8 cellular contexts compared by ENCODE assay signal in genomic region chr10:88583584-88583957, GRCh38. TPM values are rescaled to one million over a fixed set of nuclear protein-coding genes. Genes with fewer than 3 reads are reported as not detected.
A peak's percentile ranks its signal among the peaks of the same experiment; 100 is the strongest.
DNase-seq lines count a peak whose midpoint lies in the region; ATAC-seq and TF ChIP-seq lines count a peak whose summit lies in the region.

No MANE protein-coding gene starts in this region.

- intact Hi-C loops in natural killer cell (cut with micrococcal nuclease) = no loop called here

- H3K4me2 ChIP-seq in KMS-11 = peak overlapping the region; percentile 81

- peak overlapping the region; percentile 96; the same call in 1 of the 2 replicates for H3K9ac ChIP-seq in KMS-11

- 67 to 68% methylated on average over 7 of the region's 7 CpGs for WGBS in ectodermal cell, 2 experiments

- TF ChIP-seq CTCF in AG04449 (IDR thresholded peaks at IDR 0.05; ENCODE audit: insufficient read depth, low read length, missing control alignments) = no peak
- TF ChIP-seq CTCF in KMS-11 (conservative IDR thresholded peaks at IDR 0.05; ENCODE audit: low read depth, low read length) = no peak
- no peak for TF ChIP-seq CTCF in natural killer cell (IDR thresholded peaks at IDR 0.05)

- H3K27me3 ChIP-seq in KMS-11 (ENCODE audit: insufficient read depth, low read depth) (no peaks in the 10 kb centered on the region), ectodermal cell (ENCODE audit: control insufficient read depth, insufficient read depth, low read length, poor library complexity, severe bottlenecking) (no peaks in the 10 kb centered on the region)

- no peaks in the 10 kb centered on the region for H3K36me3 Mint-ChIP-seq in natural killer cell

- H3K4me3 ChIP-seq in AG04449 (ENCODE audit: low read depth, low read length) = peak overlapping the region; percentile 59
- H3K4me3 ChIP-seq in KMS-11 (IDR thresholded peaks at IDR 0.05; ENCODE audit: insufficient read depth, low read depth, low read length) = no peak overlapping the region
- peak overlapping the region; percentile 71 for H3K4me3 ChIP-seq in ectodermal cell (ENCODE audit: insufficient read depth, low read depth, low read length)

- no peaks in the 10 kb centered on the region for H3K9me3 Mint-ChIP-seq in natural killer cell

- CTCF ChIA-PET in AG04449 (lab: Yijun Ruan, JAX) = interaction anchor here (0.6 to 5.0 kb wide), 22 partner anchors 9 to 757 kb away, joined by 3 to 50 read pairs (median 6); no protein-coding TSS in a partner anchor

- no peaks in the 10 kb centered on the region for H3K79me2 ChIP-seq in KMS-11 (ENCODE audit: insufficient read depth, low read depth)

- no peaks in the 10 kb centered on the region for H3K36me3 ChIP-seq in KMS-11 (ENCODE audit: insufficient read depth)
- H3K36me3 ChIP-seq in ectodermal cell (ENCODE audit: control insufficient read depth, insufficient read depth, low read length) = no peaks in the 10 kb centered on the region

- peaks cover 15% of the 10 kb centered on the region for H3K4me1 ChIP-seq in KMS-11 (ENCODE audit: low read depth, poor library complexity, severe bottlenecking)
- H3K4me1 ChIP-seq in ectodermal cell (ENCODE audit: control insufficient read depth, insufficient read depth, low read length) = no peaks in the 10 kb centered on the region

- POLR2A ChIA-PET in AG04449 (lab: Yijun Ruan, JAX) = no interaction called here

- no peaks in the 10 kb centered on the region for H4K20me1 ChIP-seq in KMS-11 (ENCODE audit: insufficient read depth)

- peaks cover 11 to 12% of the 10 kb centered on the region in 2 donors for H3K4me1 Mint-ChIP-seq in natural killer cell

- H3K27ac Mint-ChIP-seq in natural killer cell = peak overlapping the region; percentile 88 to 94

- H3K27me3 Mint-ChIP-seq in natural killer cell (ENCODE audit: low read depth in 2 of 2) = peaks cover 12 to 22% of the 10 kb centered on the region in 2 donors

- peak overlapping the region; percentile 94 for H3K4me3 Mint-ChIP-seq in natural killer cell

- no peaks in the 10 kb centered on the region for H3K9me3 ChIP-seq in ectodermal cell (ENCODE audit: control insufficient read depth, low read length)

- DNase-seq in AG04449 (ENCODE audit: low read depth, low spot score) (no peak), natural killer cell (no peak), germinal center (ENCODE audit: low spot score) (no peak), NCI-H1417 treated with DMSO at 0.1 percent for 48 hours (lab: John Stamatoyannopoulos, UW) (no peak), COR-L47 (lab: John Stamatoyannopoulos, UW) (no peak)

- ATAC-seq in natural killer cell (no peak), GM21381 (IDR thresholded peaks at IDR 0.05; ENCODE audit: unreplicated experiment) (no peak)

- peak overlapping the region; percentile 98 for H3K27ac ChIP-seq in KMS-11
- no peak overlapping the region for H3K27ac ChIP-seq in ectodermal cell (ENCODE audit: insufficient read depth, low read depth, low read length, poor library complexity, severe bottlenecking)

- H2AFZ ChIP-seq in KMS-11 (ENCODE audit: low read depth) = peak overlapping the region; percentile 97

RNA-seq across cellular contexts. Expression of gene RNLS, which starts 0.5 kb away (rescaled TPM):
- 9.3 TPM for polyA plus RNA-seq in ectodermal cell (2013, experiment 1 of 4)
- 10.9 TPM for polyA plus RNA-seq in ectodermal cell (2013, experiment 2 of 4)
- polyA plus RNA-seq in ectodermal cell (2013, experiment 3 of 4) = 8.8 TPM
- polyA plus RNA-seq in ectodermal cell (2013, experiment 4 of 4) = 10.6 TPM
- 1 to 10 TPM; 4.0 to 6.8 (median 4.4) TPM for total RNA-seq in natural killer cell

RNA-seq across cellular contexts. Expression of gene LIPJ, which starts 3.0 kb away (rescaled TPM):
- polyA plus RNA-seq in ectodermal cell (2013, experiment 1 of 4) = not detected
- polyA plus RNA-seq in ectodermal cell (2013, experiment 2 of 4) = 0.27 TPM
- polyA plus RNA-seq in ectodermal cell (2013, experiment 3 of 4) = not detected
- not detected for polyA plus RNA-seq in ectodermal cell (2013, experiment 4 of 4)
- under 1 TPM in 1 of 3 donors, not detected in 2; 0.09 TPM for total RNA-seq in natural killer cell
